ENCODE assay signal across 16 cellular contexts in genomic region chr10:76899490-76899889, GRCh38.
DNase-seq lines count a peak whose midpoint lies in the region; TF ChIP-seq lines count a peak whose summit lies in the region.
"Had no signal": no experiment of that assay in that cellular context is flagged by ENCODE, and none has a peak within 500 bp of the region (broad histone marks: within the 10 kb centered on the region; RNA-seq: fewer than 3 reads in every experiment).

No MANE protein-coding gene starts in this region.

- no peaks in the 10 kb centered on the region for H3K36me3 ChIP-seq in adipocyte (ENCODE audit: control insufficient read depth, insufficient read depth, low read length, severe bottlenecking)
- H3K36me3 ChIP-seq: BLaER1 had no signal

- H3K9ac ChIP-seq in adipocyte (ENCODE audit: low read length) = no peak overlapping the region
- H3K9ac ChIP-seq: BLaER1 had no signal

- TF ChIP-seq CTCF in AG09319 (IDR thresholded peaks at IDR 0.05; ENCODE audit: low read depth, low read length) (no peak), fibroblast of the aortic adventitia (IDR thresholded peaks at IDR 0.05; ENCODE audit: insufficient read depth, low read length) (no peak)

- no peak overlapping the region for H3K4me3 ChIP-seq in adipocyte (ENCODE audit: low read length)
- H3K4me3 ChIP-seq in fibroblast of the aortic adventitia (ENCODE audit: low read depth, low read length) = no peak overlapping the region
- H3K4me3 ChIP-seq: BLaER1, K562 had no signal

- no peaks in the 10 kb centered on the region for H3K27me3 ChIP-seq in adipocyte (replicated peaks; ENCODE audit: control insufficient read depth, insufficient read depth, low read length)
- H3K27me3 ChIP-seq: BLaER1 had no signal

- no peaks in the 10 kb centered on the region for H3K9me3 ChIP-seq in adipocyte (ENCODE audit: control insufficient read depth, low read length)
- H3K9me3 ChIP-seq: BLaER1 had no signal

- no peaks in the 10 kb centered on the region for H3K4me1 ChIP-seq in adipocyte (ENCODE audit: control insufficient read depth, insufficient read depth, low read length)
- H3K4me1 ChIP-seq: BLaER1 had no signal

- DNase-seq in AG09319 (ENCODE audit: extremely low read depth, low read depth) = peak; percentile 67
- DNase-seq in HCEC 1CT = peak; percentile 6
- peak; percentile 70 for DNase-seq in adipocyte (ENCODE audit: low read depth)
- DNase-seq in fibroblast of the aortic adventitia (ENCODE audit: low read depth) = peak; percentile 76
- no peak for DNase-seq in NCI-H510A treated with DMSO at 0.1 percent for 48 hours (lab: John Stamatoyannopoulos, UW)
- DNase-seq in OCI-M1 (lab: John Stamatoyannopoulos, UW) = no peak
- DNase-seq in SW480 (ENCODE audit: low spot score) = no peak
- no peak for DNase-seq in activated gamma-delta T cell treated with Interleukin-2 at 50 U/mL for 16 hours
- DNase-seq: CD8-positive, alpha-beta memory T cell; H9; NCI-H1092; NCI-H2107; NCI-H345; SHP77 treated with DMSO at 0.1 percent for 48 hours had no signal

Comparison
In these comparisons a context has a peak if more than half of its experiments do, and no peak if none do; other contexts are left out.
1. DNase-seq: peak in AG09319 (single experiment), HCEC 1CT (single experiment), adipocyte (single experiment) and fibroblast of the aortic adventitia (single experiment); none in NCI-H510A treated with DMSO at 0.1 percent for 48 hours (single experiment), OCI-M1 (single experiment), SW480 (single experiment) and activated gamma-delta T cell treated with Interleukin-2 at 50 U/mL for 16 hours (single experiment).